In genomic region chr4:48129307-48130014, GRCh38 we compare ENCODE assay signal across 9 cellular contexts. TPM values are rescaled to one million over a fixed set of nuclear protein-coding genes. Genes with fewer than 3 reads are reported as not detected.
A peak's percentile ranks its signal among the peaks of the same experiment; 100 is the strongest.
DNase-seq lines count a peak whose midpoint lies in the region; ATAC-seq and TF ChIP-seq lines count a peak whose summit lies in the region.
"Had no signal": no experiment of that assay in that cellular context is flagged by ENCODE, and none has a peak within 500 bp of the region (broad histone marks: within the 10 kb centered on the region; RNA-seq: fewer than 3 reads in every experiment).

No MANE protein-coding gene starts in this region.

- H3K9me3 Mint-ChIP-seq in Calu3 (ENCODE audit: low read depth, unreplicated experiment) = no peaks in the 10 kb centered on the region
- H3K9me3 Mint-ChIP-seq in activated naive CD8-positive, alpha-beta T cell treated with anti-CD3 and anti-CD28 coated beads, Interleukin-2, amount 50 U/mL, for 24 hours = no peaks in the 10 kb centered on the region

- no peaks in the 10 kb centered on the region for H3K27me3 ChIP-seq in PC-3 (ENCODE audit: low read length)
- no peaks in the 10 kb centered on the region for H3K27me3 ChIP-seq in osteoblast (ENCODE audit: insufficient read depth, low read length)

- H3K4me1 Mint-ChIP-seq in Calu3 (ENCODE audit: low read depth, unreplicated experiment) = peaks cover 26% of the 10 kb centered on the region
- peaks cover 95% of the 10 kb centered on the region for H3K4me1 Mint-ChIP-seq in activated naive CD8-positive, alpha-beta T cell treated with anti-CD3 and anti-CD28 coated beads, Interleukin-2, amount 50 U/mL, for 24 hours

- no peak for ATAC-seq in PC-3
- ATAC-seq in activated naive CD8-positive, alpha-beta T cell treated with anti-CD3 and anti-CD28 coated beads, Interleukin-2, amount 50 U/mL, for 24 hours = peak; percentile 50
- no peak for ATAC-seq in GM18870 (IDR thresholded peaks at IDR 0.05; ENCODE audit: unreplicated experiment)

- no peaks in the 10 kb centered on the region for H4K20me1 ChIP-seq in PC-3 (ENCODE audit: low read length)
- H4K20me1 ChIP-seq in osteoblast (ENCODE audit: insufficient read depth, low read length) = no peaks in the 10 kb centered on the region

- H3K9me3 ChIP-seq in PC-3 (ENCODE audit: low read length) = no peaks in the 10 kb centered on the region
- H3K9me3 ChIP-seq in osteoblast (ENCODE audit: low read depth, low read length) = no peaks in the 10 kb centered on the region

- H3K4me2 ChIP-seq in PC-3 (ENCODE audit: low read length) (0 out of 2 replicates have a peak overlapping the region, but pooled peaks have one; percentile 16), osteoblast (ENCODE audit: insufficient read depth, low read length) (no peak overlapping the region)
- H3K4me2 ChIP-seq: KMS-11 had no signal

- H3K27ac ChIP-seq in PC-3 (ENCODE audit: low read length) = no peak overlapping the region
- no peak overlapping the region for H3K27ac ChIP-seq in osteoblast (ENCODE audit: low read depth, low read length)
- H3K27ac ChIP-seq: KMS-11 had no signal

- TF ChIP-seq CTCF in Calu3 (IDR thresholded peaks at IDR 0.05; ENCODE audit: unreplicated experiment) (no peak), PC-3 (conservative IDR thresholded peaks at IDR 0.05; ENCODE audit: low read depth, low read length) (peak; percentile 23; the same call in 1 of the 2 replicates), osteoblast (IDR thresholded peaks at IDR 0.05; ENCODE audit: extremely low read depth, low read depth, low read length) (peak; percentile 18), lower leg skin (IDR thresholded peaks at IDR 0.05) (no peak)

- intact Hi-C loops in Calu3 (cut with micrococcal nuclease; ENCODE audit: unreplicated experiment) (loop anchor here (10.0 kb wide), 1 partner anchor 145 kb away; no protein-coding TSS in a partner anchor), PC-3 (cut with micrococcal nuclease) (loop anchor here (5.0 kb wide), 1 partner anchor 138 kb away; the partner anchor contains the start of gene TEC), lower leg skin (cut with DNase I; ENCODE audit: low total_unique reads) (no loop called here), head of caudate nucleus (cut with DNase I) (no loop called here)

- DNase-seq in Calu3 = no peak
- DNase-seq in PC-3 = peak; percentile 3
- peak; percentile 65 for DNase-seq in activated naive CD8-positive, alpha-beta T cell treated with anti-CD3 and anti-CD28 coated beads, Interleukin-2, amount 50 U/mL, for 24 hours
- no peak for DNase-seq in osteoblast (ENCODE audit: insufficient read length, low spot score, missing footprints)
- no peak for DNase-seq in lower leg skin (ENCODE audit: low spot score in 2 of 2)
- no peak for DNase-seq in head of caudate nucleus
- no peak for DNase-seq in NCI-H146 treated with DMSO at 0.1 percent for 48 hours (lab: John Stamatoyannopoulos, UW; ENCODE audit: unreplicated experiment)

- H3K79me2 ChIP-seq in PC-3 (ENCODE audit: low read length) (no peaks in the 10 kb centered on the region), osteoblast (ENCODE audit: insufficient read depth, low read length) (no peaks in the 10 kb centered on the region)

- H3K9me2 ChIP-seq in PC-3 (replicated peaks; ENCODE audit: low read length) = no peaks in the 10 kb centered on the region

- 42 to 44% methylated on average over 9 of the region's 9 CpGs for WGBS in lower leg skin, 2 donors

- no peaks in the 10 kb centered on the region for H3K36me3 ChIP-seq in PC-3 (ENCODE audit: low read depth, low read length)
- no peaks in the 10 kb centered on the region for H3K36me3 ChIP-seq in osteoblast (ENCODE audit: insufficient read depth, low read length)

- no TSS peak for BruUV-seq in Calu3 (replicated peaks; lab: Mats Ljungman, UMichigan)
- no TSS peak for BruUV-seq in PC-3 (replicated peaks; lab: Mats Ljungman, UMichigan)

- H2AFZ ChIP-seq in PC-3 (ENCODE audit: low read length) = no peak overlapping the region
- H2AFZ ChIP-seq in osteoblast (ENCODE audit: low read length) = no peak overlapping the region

- no peaks in the 10 kb centered on the region for H3K27me3 Mint-ChIP-seq in Calu3 (ENCODE audit: unreplicated experiment)
- no peaks in the 10 kb centered on the region for H3K27me3 Mint-ChIP-seq in activated naive CD8-positive, alpha-beta T cell treated with anti-CD3 and anti-CD28 coated beads, Interleukin-2, amount 50 U/mL, for 24 hours

- H3K4me3 Mint-ChIP-seq in Calu3 (ENCODE audit: low read depth, unreplicated experiment) = no peak overlapping the region
- H3K4me3 Mint-ChIP-seq in activated naive CD8-positive, alpha-beta T cell treated with anti-CD3 and anti-CD28 coated beads, Interleukin-2, amount 50 U/mL, for 24 hours = peak overlapping the region; percentile 83

- TF ChIP-seq POLR2A in lower leg skin (IDR thresholded peaks at IDR 0.05) = no peak

- H3K4me3 ChIP-seq in PC-3 (ENCODE audit: low read length) (no peak overlapping the region), osteoblast (ENCODE audit: insufficient read depth, low read length) (no peak overlapping the region), lower leg skin (ENCODE audit: low read depth, poor library complexity, severe bottlenecking) (no peak overlapping the region)

- no peaks in the 10 kb centered on the region for H3F3A ChIP-seq in PC-3 (ENCODE audit: low read length, unreplicated experiment)

- no peaks in the 10 kb centered on the region for H3K36me3 Mint-ChIP-seq in Calu3 (ENCODE audit: insufficient read depth, unreplicated experiment)
- H3K36me3 Mint-ChIP-seq in activated naive CD8-positive, alpha-beta T cell treated with anti-CD3 and anti-CD28 coated beads, Interleukin-2, amount 50 U/mL, for 24 hours (ENCODE audit: low read depth) = peaks cover 3% of the 10 kb centered on the region

- CTCF ChIA-PET in Calu3 (lab: Charles Lee) (no interaction called here), PC-3 (lab: Charles Lee) (no interaction called here)

- POLR2A ChIA-PET in PC-3 (lab: Charles Lee; ENCODE audit: unreplicated experiment) = no interaction called here

- peaks cover 30% of the 10 kb centered on the region for H3K4me1 ChIP-seq in PC-3 (ENCODE audit: insufficient read depth, low read length)
- H3K4me1 ChIP-seq in osteoblast (ENCODE audit: insufficient read depth, low read length) = peaks cover 15% of the 10 kb centered on the region

- peak overlapping the region; percentile 27 for H3K27ac Mint-ChIP-seq in Calu3 (ENCODE audit: unreplicated experiment)
- peak overlapping the region; percentile 93 for H3K27ac Mint-ChIP-seq in activated naive CD8-positive, alpha-beta T cell treated with anti-CD3 and anti-CD28 coated beads, Interleukin-2, amount 50 U/mL, for 24 hours

- H3K9ac ChIP-seq in PC-3 (ENCODE audit: low read length) = no peak overlapping the region
- H3K9ac ChIP-seq: KMS-11 had no signal

RNA-seq across cellular contexts. Expression of gene TXK, which starts 4.6 kb away (rescaled TPM):
- 2.8 and 4.6 TPM in 2 replicates for total RNA-seq in Calu3 (2022)
- total RNA-seq in PC-3 (2014; rRNA removed) = 0.92 and 2.6 TPM in 2 replicates
- total RNA-seq in osteoblast = 0.59 and 0.72 TPM in 2 replicates
- 1 to 10 TPM in 3 of 4 donors, under 1 TPM in 1; 0.81 to 3.4 (median 2.2) TPM for total RNA-seq in lower leg skin

Comparison
In these comparisons a context has a peak if more than half of its experiments do, and no peak if none do; other contexts are left out.
1. DNase-seq: peak in PC-3 (single experiment) and activated naive CD8-positive, alpha-beta T cell treated with anti-CD3 and anti-CD28 coated beads, Interleukin-2, amount 50 U/mL, for 24 hours (single experiment); none in Calu3 (single experiment), osteoblast (single experiment), lower leg skin (0 of 2), head of caudate nucleus (0 of 42) and NCI-H146 treated with DMSO at 0.1 percent for 48 hours (single experiment).
2. CTCF ChIP-seq: peak in PC-3 (single experiment) and osteoblast (single experiment); none in Calu3 (single experiment) and lower leg skin (0 of 3).
3. intact Hi-C loops: an anchor here in Calu3 (10.0 kb wide) and PC-3 (5.0 kb wide); none called in lower leg skin and head of caudate nucleus.